In the genomic region with DNA sequence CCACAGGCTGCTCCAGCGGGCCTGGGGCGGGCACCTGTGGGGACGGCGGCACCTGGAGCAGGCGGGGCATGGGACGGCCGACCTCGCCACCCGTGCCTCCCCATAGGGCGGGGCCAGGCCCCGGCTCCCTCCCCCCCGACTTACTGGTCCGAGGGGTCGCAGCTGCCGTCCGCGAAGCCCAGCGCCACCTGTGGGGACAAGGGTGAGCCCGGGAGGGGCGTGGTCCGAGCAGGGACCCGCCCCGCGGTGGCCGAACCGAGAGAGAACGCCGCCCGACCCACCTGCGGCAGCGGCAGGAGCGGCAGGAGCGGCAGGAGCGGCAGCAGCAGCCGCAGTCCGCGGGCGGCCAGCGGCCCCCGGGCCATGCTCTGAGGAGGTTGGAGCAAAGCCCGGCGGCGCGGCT, we compare ENCODE assay signal across 8 cellular contexts. TPM values are rescaled to one million over a fixed set of nuclear protein-coding genes. Genes with fewer than 3 reads are reported as not detected.
DNase-seq lines count a peak whose midpoint lies in the region; ATAC-seq and TF ChIP-seq lines count a peak whose summit lies in the region.

A gene (minus strand): TSS at position 379 of the 403 bp plus-strand sequence. CDS start 14 bp downstream, at position 365.

- H3K27me3 ChIP-seq in heart left ventricle (no peaks in the 10 kb centered on the region), mononuclear cell (ENCODE audit: insufficient read depth, low read length) (no peaks in the 10 kb centered on the region)

- ATAC-seq in heart left ventricle (no peak), Right ventricle myocardium inferior (no peak), HG03469 (IDR thresholded peaks at IDR 0.05; ENCODE audit: unreplicated experiment) (peak; percentile 17)

- in situ Hi-C loops in astrocyte of the cerebellum (cut with HindIII; ENCODE audit: low sequenced_read_pairs) = no loop called here

- H3K4me3 ChIP-seq in heart left ventricle = peak within 1 kb of the TSS; percentile 47 to 70 (median 63)
- peak within 1 kb of the TSS; percentile 43 for H3K4me3 ChIP-seq in astrocyte of the cerebellum (ENCODE audit: low read depth, low read length)
- H3K4me3 ChIP-seq in mononuclear cell (ENCODE audit: low read length) = peak within 1 kb of the TSS; percentile 44

- H3K9me3 ChIP-seq in heart left ventricle (no peaks in the 10 kb centered on the region), mononuclear cell (ENCODE audit: low read depth, low read length) (no peaks in the 10 kb centered on the region)

- 1 to 2% methylated on average over 44 of the region's 44 CpGs; no CpG with 5 or more reads in 2 of the 4 donors for WGBS in heart left ventricle, 4 donors

- no peak for DNase-seq in heart left ventricle
- no peak for DNase-seq in Right ventricle myocardium inferior (ENCODE audit: missing footprints)
- no peak for DNase-seq in astrocyte of the cerebellum (ENCODE audit: low read depth)
- no peak for DNase-seq in NCI-H1092 (lab: John Stamatoyannopoulos, UW)
- DNase-seq in activated effector memory CD4-positive, alpha-beta T cell treated with anti-CD3 and anti-CD28 coated beads, Interleukin-2, amount 50 U/mL, for 16 hours = no peak
- no peak for DNase-seq in occipital lobe (lab: John Stamatoyannopoulos, UW)

- intact Hi-C loops in heart left ventricle (cut with DNase I) = loop anchor here in 1 of 10 donors (1.0 kb wide), 1 partner anchor 10 kb away; no protein-coding TSS in a partner anchor
- intact Hi-C loops in Right ventricle myocardium inferior (cut with DNase I) = no loop called here

- H3K27ac ChIP-seq in heart left ventricle = peak within 1 kb of the TSS in 11 of 12 donors; percentile 14 to 82 (median 48)

- no peaks in the 10 kb centered on the region for H3K36me3 ChIP-seq in heart left ventricle

- H3K4me1 ChIP-seq in heart left ventricle = peaks cover 5 to 22% (median 13%) of the 10 kb centered on the region in 12 donors
- H3K4me1 ChIP-seq in mononuclear cell (ENCODE audit: insufficient read depth, low read length) = peaks cover 17% of the 10 kb centered on the region

- TF ChIP-seq POLR2A in heart left ventricle (IDR thresholded peaks at IDR 0.05) = peak in 1 of 2 donors; percentile 57

- TF ChIP-seq CTCF in heart left ventricle (IDR thresholded peaks at IDR 0.05) = peak in 2 of 12 donors; percentile 11 to 16
- no peak for TF ChIP-seq CTCF in astrocyte of the cerebellum (IDR thresholded peaks at IDR 0.05; ENCODE audit: low read depth, low read length, missing control alignments)

RNA-seq across cellular contexts. Expression of the gene that starts here (rescaled TPM):
- total RNA-seq in heart left ventricle (1 to 10 TPM in 6 of 9 donors, under 1 TPM in 3; 0.35 to 2.4 (median 1.1) TPM), Right ventricle myocardium inferior (1.2 TPM), mononuclear cell (0.31 TPM), occipital lobe (1.1 TPM)
- 1 to 10 TPM; 1.6 to 7.9 TPM for polyA plus RNA-seq in heart left ventricle
